In the genomic region with DNA sequence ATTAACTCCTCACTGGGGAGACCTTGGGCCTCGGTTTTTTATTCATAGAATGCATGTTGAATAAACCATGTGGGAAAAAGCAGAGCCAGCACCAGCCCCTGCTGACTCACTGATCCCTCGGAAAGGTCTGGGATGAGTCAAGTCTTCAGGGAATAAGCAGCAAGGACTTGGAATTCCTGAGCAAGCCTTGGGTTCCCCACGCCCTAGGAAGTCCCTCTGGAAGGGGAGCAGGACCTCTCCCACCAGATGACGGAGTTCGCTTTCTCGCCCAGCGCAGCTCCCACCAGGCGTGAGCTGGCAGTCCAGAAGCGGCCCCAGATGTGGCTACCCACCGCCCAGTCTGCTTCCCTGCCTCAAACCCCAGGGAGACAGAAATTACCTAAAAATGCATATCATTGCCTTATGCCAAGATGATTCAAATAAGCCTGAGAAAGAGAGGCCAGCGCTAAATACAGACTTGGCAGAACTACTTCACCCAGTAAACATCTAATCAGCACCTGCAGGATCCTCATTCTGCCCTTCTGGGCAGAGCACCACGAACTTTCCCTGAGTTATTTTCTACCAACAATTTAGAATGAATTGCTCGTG, we compare ENCODE assay signal across 8 cellular contexts. TPM values are rescaled to one million over a fixed set of nuclear protein-coding genes. Genes with fewer than 3 reads are reported as not detected.
DNase-seq lines count a peak whose midpoint lies in the region; ATAC-seq and TF ChIP-seq lines count a peak whose summit lies in the region.

No MANE protein-coding gene starts in this region.

- peak overlapping the region; percentile 11 for H3K4me3 ChIP-seq in AG04450 (ENCODE audit: low read depth, low read length)
- H3K4me3 ChIP-seq in mucosa of rectum (ENCODE audit: low read length in 2 of 2): no peak overlapping the region

- H3K4me1 Mint-ChIP-seq in chondrocyte (ENCODE audit: low read depth): peaks cover 56% of the 10 kb centered on the region

- H3K36me3 ChIP-seq in mucosa of rectum (ENCODE audit: control insufficient read depth in 2 of 2, insufficient read depth in 2 of 2, low read length in 2 of 2): no peaks in the 10 kb centered on the region

- H3K36me3 Mint-ChIP-seq in chondrocyte (ENCODE audit: low read depth): peaks cover 2% of the 10 kb centered on the region

- no peaks in the 10 kb centered on the region for H3K27me3 Mint-ChIP-seq in chondrocyte (ENCODE audit: low read depth)

- H3K4me1 ChIP-seq in mucosa of rectum (ENCODE audit: control insufficient read depth in 2 of 2, insufficient read depth in 2 of 2, low read length in 2 of 2): peaks cover 0 to 5% of the 10 kb centered on the region in 2 donors

- H3K9me3 Mint-ChIP-seq in chondrocyte (ENCODE audit: low read depth): peaks cover 5% of the 10 kb centered on the region

- peak overlapping the region; percentile 49 for H3K4me3 Mint-ChIP-seq in chondrocyte (ENCODE audit: unreplicated experiment)

- TF ChIP-seq CTCF in AG04450 (IDR thresholded peaks at IDR 0.05; ENCODE audit: low read depth, low read length): no peak
- no peak for TF ChIP-seq CTCF in chondrocyte (IDR thresholded peaks at IDR 0.05)

- DNase-seq in AG04450 (ENCODE audit: low read depth, low spot score) (peak; percentile 96), NAMALWA (ENCODE audit: low spot score) (peak; percentile 51), chondrocyte (ENCODE audit: low spot score) (no peak), SKM-1 treated with dmso at 0.1 percent for 144 hours (lab: John Stamatoyannopoulos, UW; ENCODE audit: unreplicated experiment) (no peak), germinal center (ENCODE audit: low spot score) (no peak)
- DNase-seq in effector CD8-positive, alpha-beta T cell (lab: John Stamatoyannopoulos, UW): no peak

- POLR2A ChIA-PET in AG04450 (lab: Yijun Ruan, JAX): interaction anchor here (3.9 kb wide), 1 partner anchor 11 kb away, joined by 20 read pairs; no protein-coding TSS in a partner anchor

- peak overlapping the region; percentile 99 for H3K27ac Mint-ChIP-seq in chondrocyte (ENCODE audit: unreplicated experiment)

- no peaks in the 10 kb centered on the region for H3K27me3 ChIP-seq in AG04450 (ENCODE audit: control insufficient read depth, insufficient read depth, low read length)
- H3K27me3 ChIP-seq in mucosa of rectum (ENCODE audit: control insufficient read depth in 2 of 2, insufficient read depth in 2 of 2, low read length in 2 of 2): no peaks in the 10 kb centered on the region

- CTCF ChIA-PET in AG04450 (lab: Charles Lee): interaction anchor here (1.6 kb wide), 1 partner anchor 13 kb away, joined by 4 read pairs; no protein-coding TSS in a partner anchor

- ATAC-seq in GM21526 (IDR thresholded peaks at IDR 0.05; ENCODE audit: low FRiP score, unreplicated experiment): peak; percentile 23

- no peak overlapping the region for H3K9ac ChIP-seq in mucosa of rectum (ENCODE audit: low read depth in 1 of 2, low read length in 2 of 2)

- no peaks in the 10 kb centered on the region for H3K9me3 ChIP-seq in AG04450 (ENCODE audit: control insufficient read depth, insufficient read depth, low read length)
- no peaks in the 10 kb centered on the region for H3K9me3 ChIP-seq in mucosa of rectum (ENCODE audit: control insufficient read depth in 2 of 2, low read length in 2 of 2)

- H3K27ac ChIP-seq in AG04450 (ENCODE audit: low read depth, low read length) (peak overlapping the region; percentile 97), mucosa of rectum (ENCODE audit: low read depth in 2 of 2, low read length in 2 of 2) (peak overlapping the region; percentile 2 to 57)

RNA-seq across cellular contexts. Expression of gene BTD, which starts 45.5 kb away (rescaled TPM):
- 22.2 and 24.8 TPM in 2 replicates for polyA plus RNA-seq in AG04450 (2011; rRNA removed)
- polyA minus RNA-seq in AG04450 (2011; rRNA and poly(A)+ RNA removed): 22.2 and 25.6 TPM in 2 replicates
- 19.2 to 25.0 TPM (median 19.8 TPM) in 3 replicates for total RNA-seq in chondrocyte

RNA-seq across cellular contexts. Expression of gene HACL1, which starts 45.6 kb away (rescaled TPM):
- polyA plus RNA-seq in AG04450 (2011; rRNA removed): 22.0 and 29.2 TPM in 2 replicates
- polyA minus RNA-seq in AG04450 (2011; rRNA and poly(A)+ RNA removed): 23.3 and 26.8 TPM in 2 replicates
- total RNA-seq in chondrocyte: 15.3 to 21.7 TPM (median 16.9 TPM) in 3 replicates

Comparison
In these comparisons a context has a peak if more than half of its experiments do, and no peak if none do; other contexts are left out.
1. DNase-seq: peak in AG04450 (single experiment) and NAMALWA (single experiment); none in chondrocyte (single experiment), effector CD8-positive, alpha-beta T cell (single experiment), SKM-1 treated with dmso at 0.1 percent for 144 hours (single experiment) and germinal center (single experiment).